In genomic region chr1:76595024-76595423, GRCh38 we compare ENCODE assay signal across 22 cellular contexts.
"Had no signal": no experiment of that assay in that cellular context is flagged by ENCODE, and none has a peak within 500 bp of the region (broad histone marks: within the 10 kb centered on the region; RNA-seq: fewer than 3 reads in every experiment).

No MANE protein-coding gene starts in this region.

- H3K9me3 ChIP-seq: neutrophil, pancreas, right lobe of liver, suprapubic skin had no signal

- H3K27ac Mint-ChIP-seq: activated naive CD8-positive, alpha-beta T cell treated with anti-CD3 and anti-CD28 coated beads for 36 hours; activated T-helper 1 cell treated with anti-CD3 and anti-CD28 coated beads, Interleukin-12 subunit alpha, Interleukin-12 subunit beta, Interleukin-2, Interleukin-4 antibody, amounts not matched to agents 30 ng/mL and 10 ng/mL and 1 ng/mL, durations not matched to agents 14 hours and 24 hours and 36 hours; memory B cell; natural killer cell; stimulated activated naive CD8-positive, alpha-beta T cell treated with anti-CD3 and anti-CD28 coated beads, Interleukin-15, amount 100 ng/mL, for 72 hours had no signal

- H3K36me3 ChIP-seq: neutrophil, pancreas, right lobe of liver, suprapubic skin had no signal

- H3K4me3 ChIP-seq: dorsolateral prefrontal cortex, pancreas, right lobe of liver, smooth muscle cell, suprapubic skin had no signal

- H3K36me3 Mint-ChIP-seq: activated naive CD8-positive, alpha-beta T cell treated with anti-CD3 and anti-CD28 coated beads for 36 hours; natural killer cell had no signal

- H3K4me3 Mint-ChIP-seq: activated naive CD8-positive, alpha-beta T cell treated with anti-CD3 and anti-CD28 coated beads for 36 hours; activated T-helper 1 cell treated with anti-CD3 and anti-CD28 coated beads, Interleukin-12 subunit alpha, Interleukin-12 subunit beta, Interleukin-2, Interleukin-4 antibody, amounts not matched to agents 30 ng/mL and 10 ng/mL and 1 ng/mL, durations not matched to agents 14 hours and 24 hours and 36 hours; memory B cell; natural killer cell; stimulated activated naive CD8-positive, alpha-beta T cell treated with anti-CD3 and anti-CD28 coated beads, Interleukin-15, amount 100 ng/mL, for 72 hours had no signal

- H3K27ac ChIP-seq: dorsolateral prefrontal cortex, epithelial cell of prostate, neutrophil, pancreas, right lobe of liver, suprapubic skin, VCaP had no signal

- DNase-seq: activated CD4-positive, alpha-beta T cell treated with anti-CD3 and anti-CD28 coated beads for 1 hour; activated CD4-positive, alpha-beta T cell treated with anti-CD3 and anti-CD28 coated beads, Interleukin-2, amount 50 U/mL, for 48 hours; activated naive CD8-positive, alpha-beta T cell treated with anti-CD3 and anti-CD28 coated beads for 36 hours; activated T-cell treated with anti-CD3 and anti-CD28 coated beads for 4 hours; amygdala; dorsolateral prefrontal cortex; foreskin fibroblast; hypothalamus; kidney; natural killer cell; pancreas; right lobe of liver; stimulated activated CD4-positive, alpha-beta T cell treated with anti-CD3 and anti-CD28 coated beads, Interleukin-4, amount 100 ng/mL, for 1 hour; stimulated activated naive CD8-positive, alpha-beta T cell treated with anti-CD3 and anti-CD28 coated beads, Interleukin-15, amount 100 ng/mL, for 72 hours; trophoblast cell had no signal

- H3K4me1 ChIP-seq: pancreas, right lobe of liver, suprapubic skin had no signal

- H3K27me3 ChIP-seq: dorsolateral prefrontal cortex, neutrophil, pancreas, right lobe of liver, suprapubic skin had no signal

- ATAC-seq: natural killer cell; right lobe of liver; stimulated activated naive CD8-positive, alpha-beta T cell treated with anti-CD3 and anti-CD28 coated beads, Interleukin-15, amount 100 ng/mL, for 72 hours had no signal

- H3K27me3 Mint-ChIP-seq: activated naive CD8-positive, alpha-beta T cell treated with anti-CD3 and anti-CD28 coated beads for 36 hours; memory B cell had no signal

- H3K4me1 Mint-ChIP-seq: activated naive CD8-positive, alpha-beta T cell treated with anti-CD3 and anti-CD28 coated beads for 36 hours; memory B cell; natural killer cell; stimulated activated naive CD8-positive, alpha-beta T cell treated with anti-CD3 and anti-CD28 coated beads, Interleukin-15, amount 100 ng/mL, for 72 hours had no signal

- H3K9me3 Mint-ChIP-seq: activated T-helper 1 cell treated with anti-CD3 and anti-CD28 coated beads, Interleukin-12 subunit alpha, Interleukin-12 subunit beta, Interleukin-2, Interleukin-4 antibody, amounts not matched to agents 30 ng/mL and 10 ng/mL and 1 ng/mL, durations not matched to agents 14 hours and 24 hours and 36 hours had no signal
